In the genomic region with DNA sequence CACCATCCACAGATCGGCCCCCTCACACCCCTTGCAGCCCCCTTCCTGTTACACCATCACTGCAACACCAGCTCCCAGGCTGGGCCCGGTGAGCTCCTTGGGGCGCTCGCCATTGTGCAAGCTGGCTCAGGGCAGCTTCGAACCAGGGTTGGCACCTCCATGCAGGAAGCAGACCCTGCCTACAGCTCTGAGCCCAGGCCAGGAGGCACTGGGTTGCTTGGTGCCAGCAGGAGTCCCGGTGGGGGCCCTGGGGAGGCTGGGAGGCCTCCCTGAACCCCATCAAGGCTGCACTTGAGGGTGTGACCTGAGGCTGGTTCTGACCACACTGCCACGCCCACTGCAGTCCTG, we compare ENCODE assay signal across 11 cellular contexts.
"Had no signal": no experiment of that assay in that cellular context is flagged by ENCODE, and none has a peak within 500 bp of the region (broad histone marks: within the 10 kb centered on the region; RNA-seq: fewer than 3 reads in every experiment).

No MANE protein-coding gene starts in this region.

- H3K36me3 ChIP-seq: left ventricle myocardium inferior, neural progenitor cell, ovary, right atrium auricular region, right lobe of liver, tibial nerve, uterus had no signal

- H3K4me1 ChIP-seq: left ventricle myocardium inferior, right atrium auricular region, right lobe of liver, tibial nerve, uterus had no signal

- H3K27ac ChIP-seq: left ventricle myocardium inferior, neural progenitor cell, ovary, right atrium auricular region, right lobe of liver, tibial nerve, uterus had no signal

- H3K4me3 ChIP-seq: left ventricle myocardium inferior, lung, neural progenitor cell, ovary, right atrium auricular region, right lobe of liver, smooth muscle cell, tibial nerve, uterus had no signal

- H3K4me2 ChIP-seq: neural progenitor cell, smooth muscle cell had no signal

- H2AFZ ChIP-seq: neural progenitor cell had no signal

- H3K9me3 ChIP-seq: left ventricle myocardium inferior, ovary, right atrium auricular region, right lobe of liver, tibial nerve, uterus had no signal

- H3K27me3 ChIP-seq: neural progenitor cell, ovary, right atrium auricular region, right lobe of liver, tibial nerve, uterus had no signal

- FAIRE-seq: islet of Langerhans had no signal

- DNase-seq: left cardiac atrium, uterus had no signal

- H3K9ac ChIP-seq: neural progenitor cell had no signal
